8 cellular contexts compared by ENCODE assay signal in the genomic region with DNA sequence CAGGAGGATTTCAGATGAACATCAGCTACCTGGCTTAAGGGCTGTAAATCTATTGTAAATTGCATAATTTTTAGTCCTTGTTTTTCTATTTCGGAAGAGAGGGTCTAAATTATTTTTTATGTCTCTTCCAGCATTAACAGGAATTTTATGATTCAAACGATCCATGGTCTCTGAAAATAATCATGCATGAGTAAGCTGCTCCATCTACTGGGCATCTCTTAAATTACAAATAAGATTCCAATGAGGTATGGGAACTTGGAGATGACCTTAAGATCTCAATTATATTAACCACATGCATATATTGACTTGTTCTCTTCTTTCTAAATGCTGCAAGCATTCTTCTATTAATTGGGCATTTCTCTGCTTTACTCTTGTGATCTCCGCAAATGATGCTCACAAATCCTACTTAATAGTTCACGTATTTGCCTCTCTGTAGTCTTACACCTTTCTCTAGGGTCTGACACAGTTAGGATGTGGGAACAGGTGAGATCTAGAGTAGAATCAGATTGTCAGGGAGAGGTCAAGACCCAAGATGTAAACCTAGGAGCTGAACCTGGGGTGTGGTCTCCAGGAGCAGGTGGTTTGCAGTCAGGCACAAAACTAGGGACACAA.
DNase-seq lines count a peak whose midpoint lies in the region; ATAC-seq and TF ChIP-seq lines count a peak whose summit lies in the region.

No MANE protein-coding gene starts in this region.

- H3K9me3 Mint-ChIP-seq in activated naive CD4-positive, alpha-beta T cell treated with anti-CD3 and anti-CD28 coated beads, Interleukin-2, amount 10 ng/mL, durations not matched to agents 7 days and 5 days = no peaks in the 10 kb centered on the region

- intact Hi-C loops in psoas muscle (cut with DNase I) = loop anchor here (1.0 to 10.0 kb wide), 4 partner anchors 83 to 243 kb away; partner anchors contain the start of gene MACIR (in 1 of the 2)

- H3K4me3 ChIP-seq in GM12875 (ENCODE audit: low read depth, low read length) = no peak overlapping the region
- no peak overlapping the region for H3K4me3 ChIP-seq in fibroblast of the aortic adventitia (ENCODE audit: low read depth, low read length)
- H3K4me3 ChIP-seq in psoas muscle = no peak overlapping the region

- TF ChIP-seq CTCF in GM12875 (IDR thresholded peaks at IDR 0.05; ENCODE audit: borderline replicate concordance, insufficient read depth, low read depth, low read length) (peak; percentile 26; the same call in 1 of the 2 replicates), fibroblast of the aortic adventitia (IDR thresholded peaks at IDR 0.05; ENCODE audit: insufficient read depth, low read length) (peak; percentile 62), psoas muscle (IDR thresholded peaks at IDR 0.05) (peak; percentile 76)

- H3K9me3 ChIP-seq in psoas muscle = no peaks in the 10 kb centered on the region

- 36 to 37% (median 37%) methylated on average over 4 of the region's 4 CpGs for WGBS in psoas muscle, 3 donors

- H3K27ac Mint-ChIP-seq in activated naive CD4-positive, alpha-beta T cell treated with anti-CD3 and anti-CD28 coated beads, Interleukin-2, amount 10 ng/mL, durations not matched to agents 7 days and 5 days = no peak overlapping the region

- peaks cover 37% of the 10 kb centered on the region for H3K4me1 ChIP-seq in psoas muscle

- H3K4me3 Mint-ChIP-seq in activated naive CD4-positive, alpha-beta T cell treated with anti-CD3 and anti-CD28 coated beads, Interleukin-2, amount 10 ng/mL, durations not matched to agents 7 days and 5 days = no peak overlapping the region

- H3K36me3 Mint-ChIP-seq in activated naive CD4-positive, alpha-beta T cell treated with anti-CD3 and anti-CD28 coated beads, Interleukin-2, amount 10 ng/mL, durations not matched to agents 7 days and 5 days = no peaks in the 10 kb centered on the region

- no peak for TF ChIP-seq EP300 in Ishikawa (IDR thresholded peaks at IDR 0.05; ENCODE audit: borderline replicate concordance)

- TF ChIP-seq RAD21 in Ishikawa (IDR thresholded peaks at IDR 0.05; ENCODE audit: low read depth) = peak; percentile 92

- no peaks in the 10 kb centered on the region for H3K4me1 Mint-ChIP-seq in activated naive CD4-positive, alpha-beta T cell treated with anti-CD3 and anti-CD28 coated beads, Interleukin-2, amount 10 ng/mL, durations not matched to agents 7 days and 5 days

- no peaks in the 10 kb centered on the region for H3K36me3 ChIP-seq in psoas muscle (ENCODE audit: insufficient read depth in 1 of 2, low read depth in 1 of 2)

- no peaks in the 10 kb centered on the region for H3K27me3 ChIP-seq in psoas muscle (ENCODE audit: insufficient read depth in 3 of 3, low read length in 2 of 3)

- CTCF ChIA-PET in activated naive CD4-positive, alpha-beta T cell treated with anti-CD3 and anti-CD28 coated beads, Interleukin-2, amount 10 ng/mL, durations not matched to agents 7 days and 5 days (lab: Charles Lee) = interaction anchor here (0.7 to 4.1 kb wide), 16 partner anchors 8 to 250 kb away, joined by 3 to 47 read pairs (median 4); no protein-coding TSS in a partner anchor

- H3K27me3 Mint-ChIP-seq in activated naive CD4-positive, alpha-beta T cell treated with anti-CD3 and anti-CD28 coated beads, Interleukin-2, amount 10 ng/mL, durations not matched to agents 7 days and 5 days = no peaks in the 10 kb centered on the region

- in situ Hi-C loops in ACHN (cut with HindIII; ENCODE audit: low pct_ligation_motif_present, low pct_unique_long_range_greater_than_20kb, low sequenced_read_pairs) = no loop called here

- DNase-seq in ACHN (peak; percentile 53), RPMI8226 (peak; percentile 42), fibroblast of the aortic adventitia (ENCODE audit: low read depth) (peak; percentile 78), psoas muscle (no peak)
- no peak for DNase-seq in activated naive CD4-positive, alpha-beta T cell treated with anti-CD3 and anti-CD28 coated beads, Interleukin-2, amount 10 ng/mL, durations not matched to agents 7 days and 5 days

- ATAC-seq in psoas muscle (peak; percentile 51 to 85 (median 70)), GM21528 (IDR thresholded peaks at IDR 0.05; ENCODE audit: low FRiP score, unreplicated experiment) (no peak)

- no peak overlapping the region for H3K27ac ChIP-seq in psoas muscle

TF ChIP-seq in Ishikawa, 13 proteins besides CTCF, POLR2A, EP300 and RAD21:
- TF ChIP-seq FOXM1 (IDR thresholded peaks at IDR 0.05; ENCODE audit: borderline replicate concordance, low read depth) (no peak), REST (IDR thresholded peaks at IDR 0.05; ENCODE audit: low read depth) (no peak), NFIC (IDR thresholded peaks at IDR 0.05) (no peak), TAF1 (IDR thresholded peaks at IDR 0.05; ENCODE audit: low read depth) (no peak), TEAD4 (IDR thresholded peaks at IDR 0.05) (no peak), ZBTB7A (IDR thresholded peaks at IDR 0.05; ENCODE audit: low read depth) (no peak), TCF12 (IDR thresholded peaks at IDR 0.05; ENCODE audit: low read depth) (no peak)
TF ChIP-seq in Ishikawa: peak in this region for 0.

Comparison
In these comparisons a context has a peak if more than half of its experiments do, and no peak if none do; other contexts are left out.
1. DNase-seq: peak in ACHN (single experiment), RPMI8226 (single experiment) and fibroblast of the aortic adventitia (single experiment); none in psoas muscle (0 of 2) and activated naive CD4-positive, alpha-beta T cell treated with anti-CD3 and anti-CD28 coated beads, Interleukin-2, amount 10 ng/mL, durations not matched to agents 7 days and 5 days (single experiment).
2. CTCF ChIP-seq: peak in every context shown above with its lines; median percentile 76 in psoas muscle; 62 in fibroblast of the aortic adventitia; 26 in GM12875.